In genomic region chr13:106736941-106737340, GRCh38 we compare ENCODE assay signal across 20 cellular contexts.
"Had no signal": no experiment of that assay in that cellular context is flagged by ENCODE, and none has a peak within 500 bp of the region (broad histone marks: within the 10 kb centered on the region; RNA-seq: fewer than 3 reads in every experiment).

No MANE protein-coding gene starts in this region.

- H3K9me3 ChIP-seq: colonic mucosa, neutrophil, right atrium auricular region, sigmoid colon, thyroid gland, upper lobe of left lung, uterus had no signal

- DNase-seq: colonic mucosa; dermis blood vessel endothelial cell; endodermal cell; foreskin melanocyte; head of caudate nucleus; hippocampal formation; left colon; left ventricle myocardium superior; mesenchymal stem cell; naive B cell; sigmoid colon; stimulated activated naive CD4-positive, alpha-beta T cell treated with Interleukin-2 at 50 U/mL for 16 hours; thyroid gland; uterus had no signal

- H3K36me3 ChIP-seq: colonic mucosa, neutrophil, right atrium auricular region, sigmoid colon, thyroid gland, upper lobe of left lung, uterus had no signal

- H3K4me1 Mint-ChIP-seq: naive B cell, nephron had no signal

- ATAC-seq: left colon, left ventricle myocardium superior had no signal

- H3K4me3 ChIP-seq: colonic mucosa, lung, right atrium auricular region, sigmoid colon, skin epidermis, thyroid gland, upper lobe of left lung, uterus had no signal

- H3K4me1 ChIP-seq: colonic mucosa, right atrium auricular region, sigmoid colon, thyroid gland, uterus had no signal

- H3K36me3 Mint-ChIP-seq: naive B cell had no signal

- H3K27ac Mint-ChIP-seq: endodermal cell, naive B cell, nephron had no signal

- H3K27me3 Mint-ChIP-seq: naive B cell had no signal

- H3K27me3 ChIP-seq: colonic mucosa, neutrophil, right atrium auricular region, sigmoid colon, thyroid gland, upper lobe of left lung, uterus had no signal

- H3K4me3 Mint-ChIP-seq: endodermal cell, naive B cell, nephron had no signal

- H3K27ac ChIP-seq: colonic mucosa, neutrophil, right atrium auricular region, sigmoid colon, skin epidermis, thyroid gland, upper lobe of left lung, uterus had no signal
